ENCODE assay signal across 7 cellular contexts in genomic region chr16:626787-627457, GRCh38. TPM values are rescaled to one million over a fixed set of nuclear protein-coding genes. Genes with fewer than 3 reads are reported as not detected.
A peak's percentile ranks its signal among the peaks of the same experiment; 100 is the strongest.
DNase-seq lines count a peak whose midpoint lies in the region; ATAC-seq, FAIRE-seq and TF ChIP-seq lines count a peak whose summit lies in the region.
"Had no signal": no experiment of that assay in that cellular context is flagged by ENCODE, and none has a peak within 500 bp of the region (broad histone marks: within the 10 kb centered on the region; RNA-seq: fewer than 3 reads in every experiment).

No MANE protein-coding gene starts in this region.

- TF ChIP-seq POLR2A in H1 (IDR thresholded peaks at IDR 0.05; ENCODE audit: control extremely low read depth in 1 of 2, low read depth in 2 of 2, low read length in 2 of 2): no peak

- H3K79me1 ChIP-seq in H1 (ENCODE audit: low read depth, low read length): peaks cover 4% of the 10 kb centered on the region; the same call in 1 of the 2 replicates

- no peak overlapping the region for H2BK120ac ChIP-seq in H1 (replicated peaks; ENCODE audit: low read depth, low read length)

- no peak overlapping the region for H3K4me3 ChIP-seq in H1 (ENCODE audit: extremely low read depth in 1 of 4, insufficient read depth in 2 of 4, low read depth in 3 of 4, low read length in 4 of 4)
- H3K4me3 ChIP-seq in skeletal muscle cell (ENCODE audit: low read depth, low read length): no peak overlapping the region

- peaks cover 0 to 4% (median 0%) of the 10 kb centered on the region in 4 experiments; a peak in 1 of 8 replicates for H3K36me3 ChIP-seq in H1 (ENCODE audit: control insufficient read depth in 2 of 4, insufficient read depth in 4 of 4, low read length in 3 of 4)

- no peak overlapping the region for H2AK5ac ChIP-seq in H1 (ENCODE audit: low read depth, low read length)

- no peak for TF ChIP-seq EP300 in H1 (IDR thresholded peaks at IDR 0.05; ENCODE audit: borderline replicate concordance in 1 of 2, low read depth in 2 of 2, low read length in 2 of 2)

- H2BK12ac ChIP-seq in H1 (ENCODE audit: low read depth, low read length): no peak overlapping the region

- H3K27me3 ChIP-seq in H1 (replicated peaks in 1 of 4; ENCODE audit: control insufficient read depth in 3 of 4, extremely low read depth in 1 of 4, insufficient read depth in 3 of 4, low read length in 3 of 4): no peaks in the 10 kb centered on the region

- TF ChIP-seq CTCF in H1 (IDR thresholded peaks at IDR 0.05; ENCODE audit: control extremely low read depth in 1 of 3, insufficient read depth in 1 of 3, low read depth in 1 of 3, low read length in 3 of 3): no peak

- ATAC-seq in HG03108 (IDR thresholded peaks at IDR 0.05; ENCODE audit: unreplicated experiment): no peak
- ATAC-seq: activated T-cell treated with anti-CD3 and anti-CD28 coated beads, Interleukin-2, amount 50 U/mL, for 72 hours had no signal

- H3K79me2 ChIP-seq in H1 (ENCODE audit: control insufficient read depth in 1 of 2, insufficient read depth in 2 of 2, low read length in 2 of 2): no peaks in the 10 kb centered on the region

- H3K4me2 ChIP-seq in H1 (ENCODE audit: insufficient read depth in 1 of 2, low read depth in 2 of 2, low read length in 2 of 2): no peak overlapping the region

- H2BK5ac ChIP-seq in H1 (ENCODE audit: low read depth, low read length): peak overlapping the region; percentile 71

- WGBS in H1 (ENCODE audit: extremely low coverage in 1 of 2, insufficient coverage in 1 of 2, insufficient read length in 1 of 2, insufficient replicate concordance in 2 of 2, low coverage in 1 of 2, low lambda C conversion rate in 2 of 2, missing lambda C conversion rate in 1 of 2), 2 experiments: 95% methylated on average over 30 of the region's 30 CpGs; no CpG with 5 or more reads in 1 of the 2 experiments

- no peak overlapping the region for H3K27ac ChIP-seq in H1 (ENCODE audit: low read depth, low read length)

- H3K56ac ChIP-seq in H1 (replicated peaks; ENCODE audit: insufficient read length, low read depth, low read length): no peak overlapping the region

- peaks cover 2% of the 10 kb centered on the region; the same call in 1 of the 2 replicates for H3K23me2 ChIP-seq in H1 (ENCODE audit: low read depth, low read length)

- CTCF ChIA-PET in H1 (lab: Charles Lee; ENCODE audit: partially characterized antibody): interaction anchor here (1.0 to 1.6 kb wide), 4 partner anchors 9 to 117 kb away, joined by 3 to 4 read pairs (median 3); no protein-coding TSS in a partner anchor

- FAIRE-seq in H1 (lab: Jason Lieb, UNC): no peak

- peak; percentile 97 for DNase-seq in LHCN-M2 (ENCODE audit: low read depth)
- no peak for DNase-seq in H1 (ENCODE audit: low read depth in 1 of 2, low spot score in 2 of 2)
- DNase-seq in skeletal muscle cell (ENCODE audit: low read depth): peak; percentile 85
- DNase-seq in T-helper 2 cell: no peak
- no peak for DNase-seq in activated naive CD4-positive, alpha-beta T cell treated with Interleukin-2 at 50 U/mL for 16 hours
- DNase-seq: activated T-cell treated with anti-CD3 and anti-CD28 coated beads, Interleukin-2, amount 50 U/mL, for 72 hours had no signal

- H4K91ac ChIP-seq in H1 (replicated peaks; ENCODE audit: insufficient read length, low read length): peak overlapping the region; percentile 73

- no peak overlapping the region for H3K18ac ChIP-seq in H1 (ENCODE audit: extremely low read depth, low read length)

- H3K4ac ChIP-seq in H1 (replicated peaks; ENCODE audit: insufficient read length, low read depth, low read length): no peak overlapping the region

- no peaks in the 10 kb centered on the region for H3K9me3 ChIP-seq in H1 (ENCODE audit: insufficient read depth in 2 of 2, low read depth in 1 of 2, low read length in 1 of 2)

- no peak overlapping the region for H2BK15ac ChIP-seq in H1 (ENCODE audit: low read length)

- no peak overlapping the region for H3K14ac ChIP-seq in H1 (ENCODE audit: insufficient read length)

- no peak overlapping the region for H3K23ac ChIP-seq in H1 (ENCODE audit: insufficient read length)

- TF ChIP-seq RAD21 in H1 (IDR thresholded peaks at IDR 0.05 in 1 of 2, conservative IDR thresholded peaks at IDR 0.05 in 1 of 2; ENCODE audit: low read depth in 2 of 2, low read length in 2 of 2): no peak

- H4K5ac ChIP-seq in H1 (ENCODE audit: insufficient read length, low read depth, low read length): no peak overlapping the region

- POLR2A ChIA-PET in H1 (lab: Charles Lee; ENCODE audit: partially characterized antibody): interaction anchor here (0.9 to 1.0 kb wide), 2 partner anchors 20 to 44 kb away, joined by 3 read pairs; no protein-coding TSS in a partner anchor

- H3K4me1 ChIP-seq in H1 (replicated peaks in 1 of 4; ENCODE audit: control insufficient read depth in 3 of 4, insufficient read depth in 4 of 4, low read length in 3 of 4): peaks cover 0 to 32% (median 24%) of the 10 kb centered on the region in 4 experiments; a peak in 6 of 7 replicates

- no peak overlapping the region for H2BK20ac ChIP-seq in H1 (ENCODE audit: low read length)

- H2AFZ ChIP-seq in H1 (ENCODE audit: low read length): no peak overlapping the region

- H4K20me1 ChIP-seq in H1 (replicated peaks in 1 of 2; ENCODE audit: control insufficient read depth in 1 of 2, insufficient read depth in 2 of 2, low read length in 2 of 2): peaks cover 0 to 1% of the 10 kb centered on the region in 2 experiments

- H4K8ac ChIP-seq in H1 (ENCODE audit: extremely low read depth, insufficient read depth, low read length): no peak overlapping the region

- no peak overlapping the region for H3K9ac ChIP-seq in H1 (replicated peaks in 1 of 4; ENCODE audit: extremely low read depth in 1 of 4, low read depth in 3 of 4, low read length in 3 of 4)

TF ChIP-seq in H1, 55 proteins besides CTCF, POLR2A, EP300 and RAD21 (continues in another document):
- TF ChIP-seq SP4 (IDR thresholded peaks at IDR 0.05; ENCODE audit: low read length) (no peak), BRCA1 (IDR thresholded peaks at IDR 0.05; ENCODE audit: low read depth, low read length) (no peak)

RNA-seq across cellular contexts. Expression of gene WFIKKN1, which starts 3.9 kb away (rescaled TPM):
- total RNA-seq in LHCN-M2 (2014; rRNA removed): 0.06 TPM in 1 of 2 replicates, not detected in the other
- polyA plus RNA-seq in LHCN-M2 (2012): 0.13 TPM
- 10.2 and 11.4 TPM in 2 replicates for total RNA-seq in H1 (2021; fragmentation: NEBNext Ultra II Directional; extraction: Animal tissue kit (Norgen Biotek cat#: 25700))
- 15.8 and 28.4 TPM in 2 replicates for polyA plus RNA-seq in H1 (2011; rRNA removed)
- polyA plus RNA-seq in H1 (2011; cell fraction: cytosol; rRNA removed): 19.7 TPM
- 21.8 TPM for polyA plus RNA-seq in H1 (2011; cell fraction: nucleus; rRNA removed)
- polyA plus RNA-seq in H1 (2012, experiment 1 of 2): 4.8 to 11.4 TPM (median 10.2 TPM) in 4 replicates
- 8.5 TPM for polyA plus RNA-seq in H1 (2012, experiment 2 of 2)
- polyA plus RNA-seq in H1 (2013, experiment 1 of 2): 12.3 TPM
- 11.2 TPM for polyA plus RNA-seq in H1 (2013, experiment 2 of 2)
- polyA minus RNA-seq in H1 (2011; rRNA and poly(A)+ RNA removed): 1.4 and 1.8 TPM in 2 replicates
- 12.0 TPM for polyA minus RNA-seq in H1 (2011; cell fraction: cytosol; rRNA and poly(A)+ RNA removed)
- polyA minus RNA-seq in H1 (2011; cell fraction: nucleus; rRNA and poly(A)+ RNA removed): 10.3 TPM

RNA-seq across cellular contexts. Expression of gene METTL26, which starts 9.2 kb away (rescaled TPM):
- total RNA-seq in LHCN-M2 (2014; rRNA removed): 132 and 145 TPM in 2 replicates
- 105 TPM for polyA plus RNA-seq in LHCN-M2 (2012)
- total RNA-seq in H1 (2021; fragmentation: NEBNext Ultra II Directional; extraction: Animal tissue kit (Norgen Biotek cat#: 25700)): 100 and 108 TPM in 2 replicates
- polyA plus RNA-seq in H1 (2011; rRNA removed): 186 and 203 TPM in 2 replicates
- polyA plus RNA-seq in H1 (2011; cell fraction: cytosol; rRNA removed): 162 TPM
- 223 TPM for polyA plus RNA-seq in H1 (2011; cell fraction: nucleus; rRNA removed)
- polyA plus RNA-seq in H1 (2012, experiment 1 of 2): 71.0 to 114 TPM (median 105 TPM) in 4 replicates
- 145 TPM for polyA plus RNA-seq in H1 (2012, experiment 2 of 2)
- polyA plus RNA-seq in H1 (2013, experiment 1 of 2): 85.9 TPM
- polyA plus RNA-seq in H1 (2013, experiment 2 of 2): 90.7 TPM
- 17.4 and 18.7 TPM in 2 replicates for polyA minus RNA-seq in H1 (2011; rRNA and poly(A)+ RNA removed)
- 64.4 TPM for polyA minus RNA-seq in H1 (2011; cell fraction: cytosol; rRNA and poly(A)+ RNA removed)
- polyA minus RNA-seq in H1 (2011; cell fraction: nucleus; rRNA and poly(A)+ RNA removed): 71.6 TPM

RNA-seq across cellular contexts. Expression of gene MCRIP2, which starts 14.7 kb away (rescaled TPM):
- 19.7 and 20.2 TPM in 2 replicates for total RNA-seq in LHCN-M2 (2014; rRNA removed)
- 17.6 TPM for polyA plus RNA-seq in LHCN-M2 (2012)
- total RNA-seq in H1 (2021; fragmentation: NEBNext Ultra II Directional; extraction: Animal tissue kit (Norgen Biotek cat#: 25700)): 45.4 and 45.7 TPM in 2 replicates
- polyA plus RNA-seq in H1 (2011; rRNA removed): 75.5 and 102 TPM in 2 replicates
- 53.7 TPM for polyA plus RNA-seq in H1 (2011; cell fraction: cytosol; rRNA removed)
- polyA plus RNA-seq in H1 (2011; cell fraction: nucleus; rRNA removed): 63.7 TPM
- 15.4 to 49.5 TPM (median 40.3 TPM) in 4 replicates for polyA plus RNA-seq in H1 (2012, experiment 1 of 2)
- 40.7 TPM for polyA plus RNA-seq in H1 (2012, experiment 2 of 2)
- 75.0 TPM for polyA plus RNA-seq in H1 (2013, experiment 1 of 2)
- 69.3 TPM for polyA plus RNA-seq in H1 (2013, experiment 2 of 2)
- 5.2 and 5.8 TPM in 2 replicates for polyA minus RNA-seq in H1 (2011; rRNA and poly(A)+ RNA removed)
- 18.3 TPM for polyA minus RNA-seq in H1 (2011; cell fraction: cytosol; rRNA and poly(A)+ RNA removed)
- 22.1 TPM for polyA minus RNA-seq in H1 (2011; cell fraction: nucleus; rRNA and poly(A)+ RNA removed)

RNA-seq across cellular contexts. Expression of gene WDR90, which starts 22.2 kb away (rescaled TPM):
- total RNA-seq in LHCN-M2 (2014; rRNA removed): 23.4 and 29.1 TPM in 2 replicates
- 6.6 TPM for polyA plus RNA-seq in LHCN-M2 (2012)
- total RNA-seq in H1 (2021; fragmentation: NEBNext Ultra II Directional; extraction: Animal tissue kit (Norgen Biotek cat#: 25700)): 44.4 and 47.2 TPM in 2 replicates
- polyA plus RNA-seq in H1 (2011; rRNA removed): 24.0 and 38.1 TPM in 2 replicates
- polyA plus RNA-seq in H1 (2011; cell fraction: cytosol; rRNA removed): 32.6 TPM
- polyA plus RNA-seq in H1 (2011; cell fraction: nucleus; rRNA removed): 254 TPM
- polyA plus RNA-seq in H1 (2012, experiment 1 of 2): 27.7 to 55.2 TPM (median 53.5 TPM) in 4 replicates
- 26.8 TPM for polyA plus RNA-seq in H1 (2012, experiment 2 of 2)
- polyA plus RNA-seq in H1 (2013, experiment 1 of 2): 24.8 TPM
- 21.9 TPM for polyA plus RNA-seq in H1 (2013, experiment 2 of 2)
- polyA minus RNA-seq in H1 (2011; rRNA and poly(A)+ RNA removed): 13.8 TPM in 2 replicates
- 18.3 TPM for polyA minus RNA-seq in H1 (2011; cell fraction: cytosol; rRNA and poly(A)+ RNA removed)
- 52.9 TPM for polyA minus RNA-seq in H1 (2011; cell fraction: nucleus; rRNA and poly(A)+ RNA removed)

RNA-seq across cellular contexts. Expression of gene RAB40C, which starts 37.1 kb away (rescaled TPM):
- 11.9 and 13.3 TPM in 2 replicates for total RNA-seq in LHCN-M2 (2014; rRNA removed)
- 9.6 TPM for polyA plus RNA-seq in LHCN-M2 (2012)
- 15.6 and 17.8 TPM in 2 replicates for total RNA-seq in H1 (2021; fragmentation: NEBNext Ultra II Directional; extraction: Animal tissue kit (Norgen Biotek cat#: 25700))
- 13.9 and 18.6 TPM in 2 replicates for polyA plus RNA-seq in H1 (2011; rRNA removed)
- polyA plus RNA-seq in H1 (2011; cell fraction: cytosol; rRNA removed): 14.4 TPM
- polyA plus RNA-seq in H1 (2011; cell fraction: nucleus; rRNA removed): 23.9 TPM
- polyA plus RNA-seq in H1 (2012, experiment 1 of 2): 11.4 to 19.2 TPM (median 15.6 TPM) in 4 replicates
- 13.6 TPM for polyA plus RNA-seq in H1 (2012, experiment 2 of 2)
- 11.3 TPM for polyA plus RNA-seq in H1 (2013, experiment 1 of 2)
- polyA plus RNA-seq in H1 (2013, experiment 2 of 2): 11.7 TPM
- polyA minus RNA-seq in H1 (2011; rRNA and poly(A)+ RNA removed): 5.9 and 6.8 TPM in 2 replicates
- 8.4 TPM for polyA minus RNA-seq in H1 (2011; cell fraction: cytosol; rRNA and poly(A)+ RNA removed)
- 8.9 TPM for polyA minus RNA-seq in H1 (2011; cell fraction: nucleus; rRNA and poly(A)+ RNA removed)

Comparison
In these comparisons a context has a peak if more than half of its experiments do, and no peak if none do; other contexts are left out.
1. DNase-seq: peak in LHCN-M2 (single experiment) and skeletal muscle cell (single experiment); none in H1 (0 of 2), T-helper 2 cell (0 of 5) and activated naive CD4-positive, alpha-beta T cell treated with Interleukin-2 at 50 U/mL for 16 hours (single experiment).
2. RNA of gene WFIKKN1, which starts 3.9 kb away (total RNA-seq): 10.2 to 11.4 TPM in H1; 0.06 TPM in LHCN-M2; every median in the first group is over 10 times any median in the second.